In the genomic region with DNA sequence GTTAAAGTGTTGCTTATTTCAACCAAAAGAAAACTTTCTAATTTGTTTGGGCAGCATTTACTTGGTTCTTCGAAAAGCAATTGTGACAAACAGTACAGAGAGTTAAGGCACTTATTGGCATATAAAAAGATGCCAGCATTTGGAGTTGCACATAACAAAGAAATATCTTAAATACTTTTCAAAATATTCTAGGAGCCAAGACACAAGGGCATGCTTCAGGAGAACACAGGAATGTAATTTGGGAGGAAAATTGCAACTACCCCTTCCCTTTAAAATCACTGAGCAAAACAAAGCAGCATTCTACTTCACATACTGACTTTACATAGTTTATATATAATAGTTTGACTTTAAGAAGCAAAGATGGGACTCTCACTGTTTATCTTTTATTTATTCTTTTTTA, we compare ENCODE assay signal across 16 cellular contexts. TPM values are rescaled to one million over a fixed set of nuclear protein-coding genes. Genes with fewer than 3 reads are reported as not detected.
DNase-seq lines count a peak whose midpoint lies in the region; ATAC-seq and TF ChIP-seq lines count a peak whose summit lies in the region.
"Had no signal": no experiment of that assay in that cellular context is flagged by ENCODE, and none has a peak within 500 bp of the region (broad histone marks: within the 10 kb centered on the region; RNA-seq: fewer than 3 reads in every experiment).

No MANE protein-coding gene starts in this region.

- H3K27ac ChIP-seq in iPS-18a (ENCODE audit: low read length) (no peak overlapping the region), subcutaneous abdominal adipose tissue (ENCODE audit: low read depth, low read length) (peak overlapping the region; percentile 96)

- peaks cover 26% of the 10 kb centered on the region for H3K4me1 Mint-ChIP-seq in activated CD4-positive, alpha-beta T cell treated with anti-CD3 and anti-CD28 coated beads, Interleukin-2, amount 10 ng/mL, durations not matched to agents 7 days and 5 days
- peaks cover 14% of the 10 kb centered on the region for H3K4me1 Mint-ChIP-seq in activated CD8-positive, alpha-beta T cell treated with anti-CD3 and anti-CD28 coated beads for 36 hours (ENCODE audit: low read depth)
- H3K4me1 Mint-ChIP-seq: central memory CD8-positive, alpha-beta T cell had no signal

- H3K9me3 Mint-ChIP-seq in activated CD4-positive, alpha-beta T cell treated with anti-CD3 and anti-CD28 coated beads, Interleukin-2, amount 10 ng/mL, durations not matched to agents 7 days and 5 days, result no peaks in the 10 kb centered on the region
- no peaks in the 10 kb centered on the region for H3K9me3 Mint-ChIP-seq in activated CD8-positive, alpha-beta T cell treated with anti-CD3 and anti-CD28 coated beads for 36 hours
- H3K9me3 Mint-ChIP-seq: central memory CD8-positive, alpha-beta T cell had no signal

- intact Hi-C loops in activated CD8-positive, alpha-beta T cell treated with anti-CD3 and anti-CD28 coated beads for 36 hours (cut with micrococcal nuclease), result no loop called here

- POLR2A ChIA-PET in activated CD4-positive, alpha-beta T cell treated with anti-CD3 and anti-CD28 coated beads, Interleukin-2, amount 10 ng/mL, durations not matched to agents 7 days and 5 days (lab: Charles Lee), result no interaction called here
- POLR2A ChIA-PET in activated CD8-positive, alpha-beta T cell treated with anti-CD3 and anti-CD28 coated beads for 36 hours (lab: Charles Lee), result no interaction called here

- no peaks in the 10 kb centered on the region for H3K36me3 Mint-ChIP-seq in activated CD4-positive, alpha-beta T cell treated with anti-CD3 and anti-CD28 coated beads, Interleukin-2, amount 10 ng/mL, durations not matched to agents 7 days and 5 days (ENCODE audit: low read depth)
- no peaks in the 10 kb centered on the region for H3K36me3 Mint-ChIP-seq in activated CD8-positive, alpha-beta T cell treated with anti-CD3 and anti-CD28 coated beads for 36 hours (ENCODE audit: low read depth)

- H3K36me3 ChIP-seq in iPS-18a (ENCODE audit: control insufficient read depth, low read depth, low read length) (no peaks in the 10 kb centered on the region), subcutaneous abdominal adipose tissue (ENCODE audit: control insufficient read depth in 5 of 5, insufficient read depth in 5 of 5, low read length in 5 of 5) (no peaks in the 10 kb centered on the region)

- no peaks in the 10 kb centered on the region for H3K27me3 Mint-ChIP-seq in activated CD4-positive, alpha-beta T cell treated with anti-CD3 and anti-CD28 coated beads, Interleukin-2, amount 10 ng/mL, durations not matched to agents 7 days and 5 days
- no peaks in the 10 kb centered on the region for H3K27me3 Mint-ChIP-seq in activated CD8-positive, alpha-beta T cell treated with anti-CD3 and anti-CD28 coated beads for 36 hours
- H3K27me3 Mint-ChIP-seq: central memory CD8-positive, alpha-beta T cell had no signal

- TF ChIP-seq CTCF in activated CD8-positive, alpha-beta T cell treated with anti-CD3 and anti-CD28 coated beads for 36 hours (IDR thresholded peaks at IDR 0.05), result no peak

- CTCF ChIA-PET in activated CD4-positive, alpha-beta T cell treated with anti-CD3 and anti-CD28 coated beads, Interleukin-2, amount 10 ng/mL, durations not matched to agents 7 days and 5 days (lab: Charles Lee), result no interaction called here
- CTCF ChIA-PET in activated CD8-positive, alpha-beta T cell treated with anti-CD3 and anti-CD28 coated beads for 36 hours (lab: Charles Lee), result interaction anchor here (1.5 kb wide), 1 partner anchor 11 kb away, joined by 4 read pairs; the partner anchor contains the start of gene C1orf210

- H3K9me3 ChIP-seq in iPS-18a (ENCODE audit: control insufficient read depth, low read depth, low read length) (no peaks in the 10 kb centered on the region), subcutaneous abdominal adipose tissue (ENCODE audit: control insufficient read depth in 5 of 5, low read length in 5 of 5) (no peaks in the 10 kb centered on the region)

- H3K4me1 ChIP-seq in iPS-18a (ENCODE audit: control insufficient read depth, low read depth, low read length) (peaks cover 20% of the 10 kb centered on the region), subcutaneous abdominal adipose tissue (ENCODE audit: control insufficient read depth in 5 of 5, insufficient read depth in 5 of 5, low read length in 5 of 5) (peaks cover 13 to 68% (median 49%) of the 10 kb centered on the region in 5 donors)

- peak overlapping the region; percentile 87 for H3K27ac Mint-ChIP-seq in activated CD4-positive, alpha-beta T cell treated with anti-CD3 and anti-CD28 coated beads, Interleukin-2, amount 10 ng/mL, durations not matched to agents 7 days and 5 days
- peak overlapping the region; percentile 64 for H3K27ac Mint-ChIP-seq in activated CD8-positive, alpha-beta T cell treated with anti-CD3 and anti-CD28 coated beads for 36 hours

- no peak overlapping the region for H3K4me3 Mint-ChIP-seq in activated CD4-positive, alpha-beta T cell treated with anti-CD3 and anti-CD28 coated beads, Interleukin-2, amount 10 ng/mL, durations not matched to agents 7 days and 5 days
- no peak overlapping the region for H3K4me3 Mint-ChIP-seq in activated CD8-positive, alpha-beta T cell treated with anti-CD3 and anti-CD28 coated beads for 36 hours
- H3K4me3 Mint-ChIP-seq: central memory CD8-positive, alpha-beta T cell had no signal

- DNase-seq in activated CD4-positive, alpha-beta T cell treated with anti-CD3 and anti-CD28 coated beads, Interleukin-2, amount 10 ng/mL, durations not matched to agents 7 days and 5 days, result no peak
- DNase-seq in activated CD4-positive, alpha-beta T cell treated with anti-CD3 and anti-CD28 coated beads for 48 hours, result no peak
- DNase-seq in activated CD8-positive, alpha-beta T cell treated with anti-CD3 and anti-CD28 coated beads for 36 hours, result no peak
- no peak for DNase-seq in NCI-H2171 treated with DMSO at 0.1 percent for 48 hours (lab: John Stamatoyannopoulos, UW)
- no peak for DNase-seq in HCEC 1CT
- no peak for DNase-seq in NCI-H446 (lab: John Stamatoyannopoulos, UW)
- DNase-seq: activated T-cell treated with anti-CD3 and anti-CD28 coated beads, Interleukin-2, amount 50 U/mL, for 48 hours; DND-41; Kasumi-1; NCI-H2107; stimulated activated CD4-positive, alpha-beta T cell treated with anti-CD3 and anti-CD28 coated beads, Interleukin-4, amount 100 ng/mL, for 24 hours had no signal

- H3K9ac ChIP-seq in iPS-18a (ENCODE audit: low read length) (no peak overlapping the region), subcutaneous abdominal adipose tissue (ENCODE audit: low read length in 5 of 5) (peak overlapping the region in 3 of 5 donors; percentile 16 to 89 (median 62))

- peak overlapping the region; percentile 11 for H3K4me3 ChIP-seq in iPS-18a (ENCODE audit: low read length)
- no peak overlapping the region for H3K4me3 ChIP-seq in subcutaneous abdominal adipose tissue (ENCODE audit: low read depth in 1 of 5, low read length in 5 of 5)

- ATAC-seq in activated CD8-positive, alpha-beta T cell treated with anti-CD3 and anti-CD28 coated beads for 36 hours, result no peak

- no peaks in the 10 kb centered on the region for H3K27me3 ChIP-seq in iPS-18a (ENCODE audit: control insufficient read depth, insufficient read depth, low read length)
- no peaks in the 10 kb centered on the region for H3K27me3 ChIP-seq in subcutaneous abdominal adipose tissue (ENCODE audit: control insufficient read depth in 5 of 5, insufficient read depth in 4 of 5, low read length in 5 of 5)

RNA-seq across cellular contexts. Expression of gene TIE1, which starts 4.6 kb away (rescaled TPM):
- not detected for total RNA-seq in activated CD4-positive, alpha-beta T cell treated with anti-CD3 and anti-CD28 coated beads, Interleukin-2, amount 10 ng/mL, durations not matched to agents 7 days and 5 days
- total RNA-seq in activated CD8-positive, alpha-beta T cell treated with anti-CD3 and anti-CD28 coated beads for 36 hours, result under 1 TPM in 1 of 2 experiments, not detected in 1; 0.25 TPM
- total RNA-seq: A673 had no signal

RNA-seq across cellular contexts. Expression of gene C1orf210, which starts 10.8 kb away (rescaled TPM):
- not detected for total RNA-seq in activated CD4-positive, alpha-beta T cell treated with anti-CD3 and anti-CD28 coated beads, Interleukin-2, amount 10 ng/mL, durations not matched to agents 7 days and 5 days
- not detected for total RNA-seq in activated CD8-positive, alpha-beta T cell treated with anti-CD3 and anti-CD28 coated beads for 36 hours
- total RNA-seq: A673, fibroblast of villous mesenchyme had no signal

RNA-seq across cellular contexts. Expression of gene TMEM125, which starts 26.4 kb away (rescaled TPM):
- total RNA-seq in activated CD4-positive, alpha-beta T cell treated with anti-CD3 and anti-CD28 coated beads, Interleukin-2, amount 10 ng/mL, durations not matched to agents 7 days and 5 days, result not detected
- total RNA-seq in activated CD8-positive, alpha-beta T cell treated with anti-CD3 and anti-CD28 coated beads for 36 hours, result under 1 TPM in 1 of 2 experiments, not detected in 1; 0.81 TPM
- total RNA-seq: A673 had no signal

RNA-seq across cellular contexts. Expression of gene MPL, which starts 41.4 kb away (rescaled TPM):
- not detected for total RNA-seq in activated CD4-positive, alpha-beta T cell treated with anti-CD3 and anti-CD28 coated beads, Interleukin-2, amount 10 ng/mL, durations not matched to agents 7 days and 5 days
- not detected for total RNA-seq in activated CD8-positive, alpha-beta T cell treated with anti-CD3 and anti-CD28 coated beads for 36 hours
- total RNA-seq: A673, fibroblast of villous mesenchyme had no signal
